ENCODE assay signal across 8 cellular contexts in the genomic region with DNA sequence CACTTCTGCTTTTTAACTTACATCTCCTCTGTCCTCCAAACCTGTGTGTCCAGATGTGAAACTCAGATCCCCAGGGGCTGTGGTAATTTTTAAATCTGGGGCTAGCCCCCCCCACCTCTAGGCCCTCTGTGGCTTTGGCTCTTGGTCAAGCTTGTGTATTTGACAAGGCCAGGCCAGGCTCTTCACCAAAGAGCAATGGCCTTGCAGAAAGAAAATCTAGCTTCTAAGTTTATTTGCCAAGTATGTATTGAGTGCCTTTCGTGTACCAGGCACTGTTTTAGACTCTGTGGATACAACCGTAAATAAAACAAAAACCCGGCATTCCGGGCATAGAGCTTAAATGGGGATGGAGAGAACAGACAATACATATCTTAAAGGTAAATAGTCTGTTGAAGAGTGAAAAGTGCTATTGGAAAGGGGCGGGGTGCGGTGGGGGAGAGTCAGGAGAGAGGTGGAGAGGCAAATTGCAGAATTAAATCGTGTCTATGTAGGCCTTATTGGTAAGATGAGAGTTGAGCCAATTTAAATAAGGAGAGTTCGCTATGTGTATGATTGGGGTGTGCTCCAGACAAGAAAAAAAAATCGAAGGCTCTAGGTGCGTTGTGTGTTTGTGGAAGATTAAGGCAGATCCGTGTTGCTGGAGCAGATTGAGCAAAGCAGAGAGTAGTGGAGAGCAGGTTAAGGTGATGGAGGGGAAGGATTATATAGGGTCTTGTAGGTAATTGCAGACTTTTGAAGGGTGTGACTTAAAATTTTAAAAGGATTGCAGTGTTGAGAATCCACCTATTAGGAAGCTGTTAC. TPM values are rescaled to one million over a fixed set of nuclear protein-coding genes. Genes with fewer than 3 reads are reported as not detected.
DNase-seq lines count a peak whose midpoint lies in the region; ATAC-seq and TF ChIP-seq lines count a peak whose summit lies in the region.

No MANE protein-coding gene starts in this region.

- ATAC-seq in GM18858 (IDR thresholded peaks at IDR 0.05; ENCODE audit: unreplicated experiment) (peak; percentile 16), HG03108 (IDR thresholded peaks at IDR 0.05; ENCODE audit: unreplicated experiment) (peak; percentile 16), HG03520 (IDR thresholded peaks at IDR 0.05; ENCODE audit: unreplicated experiment) (no peak)
- ATAC-seq in activated naive CD8-positive, alpha-beta T cell treated with anti-CD3 and anti-CD28 coated beads, Interleukin-2, amount 50 U/mL, for 24 hours: no peak

- TF ChIP-seq CTCF in kidney epithelial cell (IDR thresholded peaks at IDR 0.05; ENCODE audit: insufficient read depth, low read length, poor library complexity, severe bottlenecking): no peak

- H3K4me3 ChIP-seq in kidney epithelial cell (ENCODE audit: low read depth, low read length): peak overlapping the region; percentile 81

- H3K27ac ChIP-seq in substantia nigra (ENCODE audit: low read depth, low read length, poor library complexity, severe bottlenecking): peak overlapping the region; percentile 83

- no peaks in the 10 kb centered on the region for H3K9me3 Mint-ChIP-seq in activated naive CD8-positive, alpha-beta T cell treated with anti-CD3 and anti-CD28 coated beads, Interleukin-2, amount 50 U/mL, for 24 hours

- peak overlapping the region; percentile 100 for H3K27ac Mint-ChIP-seq in activated naive CD8-positive, alpha-beta T cell treated with anti-CD3 and anti-CD28 coated beads, Interleukin-2, amount 50 U/mL, for 24 hours

- no peaks in the 10 kb centered on the region for H3K27me3 Mint-ChIP-seq in activated naive CD8-positive, alpha-beta T cell treated with anti-CD3 and anti-CD28 coated beads, Interleukin-2, amount 50 U/mL, for 24 hours

- no peaks in the 10 kb centered on the region for H3K27me3 ChIP-seq in kidney epithelial cell (ENCODE audit: control insufficient read depth, insufficient read depth, low read length)

- no peaks in the 10 kb centered on the region for H3K36me3 Mint-ChIP-seq in activated naive CD8-positive, alpha-beta T cell treated with anti-CD3 and anti-CD28 coated beads, Interleukin-2, amount 50 U/mL, for 24 hours (ENCODE audit: low read depth)

- no peak for DNase-seq in activated naive CD8-positive, alpha-beta T cell treated with anti-CD3 and anti-CD28 coated beads, Interleukin-2, amount 50 U/mL, for 24 hours
- no peak for DNase-seq in kidney epithelial cell (ENCODE audit: low read depth)
- DNase-seq in substantia nigra (lab: John Stamatoyannopoulos, UW): peak in 6 of 49 donors; percentile 9 to 52 (median 36)
- no peak for DNase-seq in GM19240 (ENCODE audit: insufficient read length, low spot score)
- DNase-seq in OCI-M1 (lab: John Stamatoyannopoulos, UW): no peak

- peaks cover 29% of the 10 kb centered on the region for H3K4me1 Mint-ChIP-seq in activated naive CD8-positive, alpha-beta T cell treated with anti-CD3 and anti-CD28 coated beads, Interleukin-2, amount 50 U/mL, for 24 hours

- H3K4me3 Mint-ChIP-seq in activated naive CD8-positive, alpha-beta T cell treated with anti-CD3 and anti-CD28 coated beads, Interleukin-2, amount 50 U/mL, for 24 hours: peak overlapping the region; percentile 98

- no peaks in the 10 kb centered on the region for H3K36me3 ChIP-seq in kidney epithelial cell (ENCODE audit: control insufficient read depth, insufficient read depth, low read length)

RNA-seq across cellular contexts. Expression of a gene that starts 0.8 kb away (rescaled TPM):
- total RNA-seq in kidney epithelial cell: 7.1 and 13.5 TPM in 2 replicates

Comparison
In these comparisons a context has a peak if more than half of its experiments do, and no peak if none do; other contexts are left out.
1. ATAC-seq: peak in GM18858 (single experiment) and HG03108 (single experiment); none in activated naive CD8-positive, alpha-beta T cell treated with anti-CD3 and anti-CD28 coated beads, Interleukin-2, amount 50 U/mL, for 24 hours (single experiment) and HG03520 (single experiment).